Comparison of ENCODE assay signal across 16 cellular contexts in the genomic region with DNA sequence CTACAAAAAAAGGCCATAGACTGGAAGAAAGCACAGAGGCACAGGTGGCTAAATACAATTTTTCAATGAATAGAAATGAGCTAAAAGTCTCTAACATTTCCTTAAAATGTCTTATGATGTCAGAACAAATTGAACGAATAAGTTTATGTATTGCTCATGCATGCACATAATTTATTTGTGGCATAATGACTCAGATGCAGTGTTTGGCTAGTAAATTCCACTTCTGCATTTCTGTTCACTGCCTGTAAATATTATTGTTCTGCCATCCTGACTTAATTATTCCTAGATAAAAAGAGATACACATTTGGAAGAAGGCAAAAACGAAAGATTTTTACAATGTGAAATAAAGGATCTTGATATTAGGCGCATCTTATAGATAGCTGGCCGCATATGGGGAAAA. TPM values are rescaled to one million over a fixed set of nuclear protein-coding genes. Genes with fewer than 3 reads are reported as not detected.
A peak's percentile ranks its signal among the peaks of the same experiment; 100 is the strongest.
DNase-seq lines count a peak whose midpoint lies in the region; ATAC-seq, FAIRE-seq and TF ChIP-seq lines count a peak whose summit lies in the region.
"Had no signal": no experiment of that assay in that cellular context is flagged by ENCODE, and none has a peak within 500 bp of the region (broad histone marks: within the 10 kb centered on the region; RNA-seq: fewer than 3 reads in every experiment).

No MANE protein-coding gene starts in this region.

- no peak overlapping the region for H3K27ac ChIP-seq in A549
- no peak overlapping the region for H3K27ac ChIP-seq in GM23248
- no peak overlapping the region for H3K27ac ChIP-seq in heart right ventricle
- no peak overlapping the region for H3K27ac ChIP-seq in hepatocyte
- H3K27ac ChIP-seq: dorsolateral prefrontal cortex, HL-60 had no signal

- TF ChIP-seq EP300 in A549 (IDR thresholded peaks at IDR 0.05) = no peak

- POLR2A ChIA-PET in A549 (lab: Yijun Ruan, JAX) = no interaction called here

- no peak overlapping the region for H2AFZ ChIP-seq in GM23248
- H2AFZ ChIP-seq in hepatocyte = no peak overlapping the region

- no peak overlapping the region for H3K9ac ChIP-seq in GM23248

- TF ChIP-seq RAD21 in A549 (conservative IDR thresholded peaks at IDR 0.05 in 1 of 2, IDR thresholded peaks at IDR 0.05 in 1 of 2) = no peak

- H3K4me1 ChIP-seq in A549 = peaks cover 16% of the 10 kb centered on the region; the same call in 2 of the 3 replicates
- H3K4me1 ChIP-seq in GM23248 (ENCODE audit: insufficient read depth) = peaks cover 32% of the 10 kb centered on the region
- peaks cover 0 to 5% (median 0%) of the 10 kb centered on the region in 9 donors for H3K4me1 ChIP-seq in heart right ventricle
- H3K4me1 ChIP-seq in hepatocyte (ENCODE audit: insufficient read depth) = no peaks in the 10 kb centered on the region

- peaks cover 19% of the 10 kb centered on the region; the same call in 1 of the 2 replicates for H3F3A ChIP-seq in GM23248 (ENCODE audit: insufficient read depth)

- H3K4me3 ChIP-seq in A549 = no peak overlapping the region
- no peak overlapping the region for H3K4me3 ChIP-seq in GM23248
- H3K4me3 ChIP-seq in fibroblast of mammary gland (ENCODE audit: control insufficient read depth, low read depth, low read length) = no peak overlapping the region
- no peak overlapping the region for H3K4me3 ChIP-seq in heart right ventricle
- H3K4me3 ChIP-seq in hepatocyte = no peak overlapping the region
- H3K4me3 ChIP-seq: dorsolateral prefrontal cortex had no signal

- in situ Hi-C loops in GM23248 (cut with MboI) = no loop called here

- H3K9me2 ChIP-seq in GM23248 (ENCODE audit: insufficient read depth) (no peaks in the 10 kb centered on the region), hepatocyte (replicated peaks; ENCODE audit: insufficient read depth) (no peaks in the 10 kb centered on the region)

- H3K79me2 ChIP-seq in GM23248 (ENCODE audit: insufficient read depth) (no peaks in the 10 kb centered on the region), hepatocyte (no peaks in the 10 kb centered on the region)

- H3K9me3 ChIP-seq in A549 (no peaks in the 10 kb centered on the region), GM23248 (ENCODE audit: low read depth) (no peaks in the 10 kb centered on the region), heart right ventricle (no peaks in the 10 kb centered on the region), hepatocyte (ENCODE audit: low read depth) (no peaks in the 10 kb centered on the region)

- H4K20me1 ChIP-seq in GM23248 (ENCODE audit: insufficient read depth) (no peaks in the 10 kb centered on the region), hepatocyte (ENCODE audit: insufficient read depth, poor library complexity, severe bottlenecking) (no peaks in the 10 kb centered on the region)

- intact Hi-C loops in heart right ventricle (cut with DNase I) = loop anchor here in 1 of 10 donors (10.0 kb wide), 1 partner anchor 287 kb away; the partner anchor contains the start of gene KMO

- WGBS in A549 (ENCODE audit: missing lambda C conversion rate) = 58% methylated on average over 4 of the region's 4 CpGs
- 53 to 54% methylated on average over 4 of the region's 4 CpGs for WGBS in GM23248 (ENCODE audit: low coverage in 1 of 2, low lambda C conversion rate in 2 of 2, missing lambda C conversion rate in 2 of 2), 2 experiments
- 86 to 90% methylated on average over 4 of the region's 4 CpGs for WGBS in heart right ventricle, 2 donors
- 87% methylated on average over 4 of the region's 4 CpGs for WGBS in hepatocyte (ENCODE audit: low lambda C conversion rate, missing lambda C conversion rate)

- H3K4me2 ChIP-seq in A549 (peak overlapping the region; percentile 25; the same call in 1 of the 3 replicates), GM23248 (ENCODE audit: unreplicated experiment) (no peak overlapping the region), hepatocyte (no peak overlapping the region)

- H3K27me3 ChIP-seq in GM23248 (replicated peaks; ENCODE audit: insufficient read depth) (no peaks in the 10 kb centered on the region), heart right ventricle (no peaks in the 10 kb centered on the region), hepatocyte (no peaks in the 10 kb centered on the region)
- H3K27me3 ChIP-seq: dorsolateral prefrontal cortex had no signal

- no peak for ATAC-seq in A549
- no peak for ATAC-seq in heart right ventricle
- no peak for ATAC-seq in HG02870 (IDR thresholded peaks at IDR 0.05; ENCODE audit: unreplicated experiment)
- no peak for ATAC-seq in GM18520 (IDR thresholded peaks at IDR 0.05; ENCODE audit: unreplicated experiment)

- no peak for TF ChIP-seq POLR2A in A549 (IDR thresholded peaks at IDR 0.05; ENCODE audit: low read length)

- no peaks in the 10 kb centered on the region for H3K36me3 ChIP-seq in GM23248 (ENCODE audit: low read depth)
- no peaks in the 10 kb centered on the region for H3K36me3 ChIP-seq in heart right ventricle
- H3K36me3 ChIP-seq in hepatocyte (replicated peaks; ENCODE audit: insufficient read depth, low read depth) = no peaks in the 10 kb centered on the region

- CTCF ChIA-PET in A549 (lab: Yijun Ruan, JAX) = interaction anchor here (0.6 kb wide), 1 partner anchor 10 kb away, joined by 3 read pairs; no protein-coding TSS in a partner anchor

- FAIRE-seq in A549 (lab: Jason Lieb, UNC) = no peak

- TF ChIP-seq CTCF in A549 (IDR thresholded peaks at IDR 0.05) (no peak), fibroblast of mammary gland (conservative IDR thresholded peaks at IDR 0.05; ENCODE audit: control insufficient read depth, insufficient read depth, low read depth, low read length) (no peak), heart right ventricle (IDR thresholded peaks at IDR 0.05) (no peak), hepatocyte (IDR thresholded peaks at IDR 0.05; ENCODE audit: poor library complexity) (no peak)

- DNase-seq in A549 (ENCODE audit: low read depth in 1 of 2, low spot score in 1 of 2) (no peak), GM23248 (peak; percentile 64), RKO (ENCODE audit: low spot score) (peak; percentile 34), fibroblast of mammary gland (ENCODE audit: low read depth) (peak; percentile 83), heart right ventricle (no peak), hepatocyte (ENCODE audit: low spot score) (no peak)
- DNase-seq: activated naive CD4-positive, alpha-beta T cell treated with anti-CD3 and anti-CD28 coated beads for 36 hours; dorsolateral prefrontal cortex; hippocampal formation; KG1; NCI-H748 treated with DMSO at 0.1 percent for 48 hours; stimulated activated naive CD4-positive, alpha-beta T cell treated with Interleukin-2 at 50 U/mL for 16 hours; trophoblast cell had no signal

TF ChIP-seq in A549, 52 proteins besides CTCF, POLR2A, EP300 and RAD21:
- TF ChIP-seq REST (IDR thresholded peaks at IDR 0.05) (no peak), SREBF2 (IDR thresholded peaks at IDR 0.05) (no peak), ZFP36 (IDR thresholded peaks at IDR 0.05; ENCODE audit: borderline replicate concordance, partially characterized antibody) (no peak), SMC3 (IDR thresholded peaks at IDR 0.05) (no peak), JUNB (IDR thresholded peaks at IDR 0.05) (no peak), ZNF302 (CRISPR knock-in tag; IDR thresholded peaks at IDR 0.05) (no peak), BCL3 (IDR thresholded peaks at IDR 0.05) (no peak)

RNA-seq across cellular contexts. Expression of gene EXO1, which starts 26.6 kb away (rescaled TPM):
- polyA plus RNA-seq in A549 (2011; rRNA removed) (22.1 and 33.1 TPM in 2 replicates), A549 (2017; fragmentation: RNase III; extraction: RNeasy Plus Mini Kit Qiagen cat#74134 plus additional on column Dnase treatment) (19.7 to 25.9 TPM (median 23.0 TPM) in 3 replicates), GM23248 (2016; fragmentation: Nextera tagmentation; extraction: Ambion mirVana) (6.2 and 6.3 TPM in 2 replicates), heart right ventricle (under 1 TPM in 1 of 2 donors, not detected in 1; 0.06 TPM), hepatocyte (1.00 and 3.1 TPM in 2 replicates)
- 12.0 and 12.1 TPM in 2 replicates for polyA plus RNA-seq in A549 (2012; cell fraction: cytosol; rRNA removed)
- 9.9 and 13.2 TPM in 2 replicates for polyA plus RNA-seq in A549 (2012; cell fraction: nucleus; rRNA removed)
- polyA minus RNA-seq in A549 (2011; rRNA and poly(A)+ RNA removed) = 20.1 and 21.5 TPM in 2 replicates
- 6.2 and 14.2 TPM in 2 replicates for total RNA-seq in GM23248 (2014; rRNA removed; shearing (Covaris generic))
- total RNA-seq in heart right ventricle (1 to 10 TPM in 1 of 10 donors, under 1 TPM in 6, not detected in 3; 0.13 to 1.4 (median 0.41) TPM), hepatocyte (1.6 and 5.0 TPM in 2 replicates)

Comparison
In these comparisons a context has a peak if more than half of its experiments do, and no peak if none do; other contexts are left out.
1. DNase-seq: peak in GM23248 (single experiment), RKO (single experiment) and fibroblast of mammary gland (single experiment); none in A549 (0 of 2), heart right ventricle (0 of 2) and hepatocyte (single experiment).